21 cellular contexts compared by ENCODE assay signal in genomic region chr5:124869481-124870033, GRCh38.
"Had no signal": no experiment of that assay in that cellular context is flagged by ENCODE, and none has a peak within 500 bp of the region (broad histone marks: within the 10 kb centered on the region; RNA-seq: fewer than 3 reads in every experiment).

No MANE protein-coding gene starts in this region.

- H3K4me1 ChIP-seq: breast epithelium had no signal

- H3K9me3 Mint-ChIP-seq: activated B cell treated with CpG ODN at 0.5 μM for 24 hours; dendritic cell treated with granulocyte-macrophage colony-stimulating factor and Interleukin-4, amounts not matched to agents 40 ng/mL and 50 ng/mL, for 4 days; natural killer cell had no signal

- H3K27ac Mint-ChIP-seq: activated B cell treated with CpG ODN at 0.5 μM for 24 hours; activated CD4-positive, alpha-beta T cell treated with anti-CD3 and anti-CD28 coated beads, Interleukin-2, amount 10 ng/mL, durations not matched to agents 24 days and 14 days; activated CD8-positive, alpha-beta T cell treated with anti-CD3 and anti-CD28 coated beads, Interleukin-2, amount 10 ng/mL, durations not matched to agents 7 days and 5 days; activated naive CD8-positive, alpha-beta T cell; dendritic cell treated with granulocyte-macrophage colony-stimulating factor and Interleukin-4, amounts not matched to agents 40 ng/mL and 50 ng/mL, for 4 days had no signal

- H3K27ac ChIP-seq: breast epithelium, SJCRH30 had no signal

- DNase-seq: activated B cell treated with CpG ODN at 0.5 μM for 24 hours; activated CD4-positive, alpha-beta T cell treated with anti-CD3 and anti-CD28 coated beads, Interleukin-2, amount 10 ng/mL, durations not matched to agents 24 days and 14 days; activated CD8-positive, alpha-beta memory T cell treated with anti-CD3 and anti-CD28 coated beads, Interleukin-2, amount 50 U/mL, for 48 hours; activated CD8-positive, alpha-beta T cell treated with anti-CD3 and anti-CD28 coated beads, Interleukin-2, amount 10 ng/mL, durations not matched to agents 7 days and 5 days; activated gamma-delta T cell treated with Interleukin-2 at 50 U/mL for 16 hours; aorta; erythroblast; left colon; mucosa of descending colon; natural killer cell; SJCRH30; stimulated activated CD4-positive, alpha-beta T cell treated with anti-CD3 and anti-CD28 coated beads, Interleukin-4, amount 100 ng/mL, for 4 hours; stimulated activated CD8-positive, alpha-beta memory T cell treated with anti-CD3 and anti-CD28 coated beads, Interleukin-4, amount 100 ng/mL, for 48 hours; stimulated activated naive CD4-positive, alpha-beta T cell treated with Interleukin-2 at 50 U/mL for 16 hours; substantia nigra; T1000 had no signal

- H3K9me3 ChIP-seq: breast epithelium, mucosa of descending colon, SJCRH30, tibial nerve had no signal

- H3K27me3 ChIP-seq: breast epithelium, SJCRH30, tibial nerve had no signal

- H3K27me3 Mint-ChIP-seq: activated B cell treated with CpG ODN at 0.5 μM for 24 hours; activated CD4-positive, alpha-beta T cell treated with anti-CD3 and anti-CD28 coated beads, Interleukin-2, amount 10 ng/mL, durations not matched to agents 24 days and 14 days; activated naive CD8-positive, alpha-beta T cell had no signal

- H3K36me3 Mint-ChIP-seq: activated naive CD8-positive, alpha-beta T cell; natural killer cell had no signal

- ATAC-seq: activated CD8-positive, alpha-beta T cell treated with anti-CD3 and anti-CD28 coated beads, Interleukin-2, amount 10 ng/mL, durations not matched to agents 7 days and 5 days; mucosa of descending colon; natural killer cell had no signal

- H3K4me3 ChIP-seq: breast epithelium, mucosa of descending colon, SJCRH30, skin epidermis, tibial nerve had no signal

- H3K36me3 ChIP-seq: breast epithelium, SJCRH30, tibial nerve had no signal

- H3K4me3 Mint-ChIP-seq: activated B cell treated with CpG ODN at 0.5 μM for 24 hours; activated CD4-positive, alpha-beta T cell treated with anti-CD3 and anti-CD28 coated beads, Interleukin-2, amount 10 ng/mL, durations not matched to agents 24 days and 14 days; activated CD8-positive, alpha-beta T cell treated with anti-CD3 and anti-CD28 coated beads, Interleukin-2, amount 10 ng/mL, durations not matched to agents 7 days and 5 days; activated naive CD8-positive, alpha-beta T cell; dendritic cell treated with granulocyte-macrophage colony-stimulating factor and Interleukin-4, amounts not matched to agents 40 ng/mL and 50 ng/mL, for 4 days; natural killer cell had no signal
